10 cellular contexts compared by ENCODE assay signal in the genomic region with DNA sequence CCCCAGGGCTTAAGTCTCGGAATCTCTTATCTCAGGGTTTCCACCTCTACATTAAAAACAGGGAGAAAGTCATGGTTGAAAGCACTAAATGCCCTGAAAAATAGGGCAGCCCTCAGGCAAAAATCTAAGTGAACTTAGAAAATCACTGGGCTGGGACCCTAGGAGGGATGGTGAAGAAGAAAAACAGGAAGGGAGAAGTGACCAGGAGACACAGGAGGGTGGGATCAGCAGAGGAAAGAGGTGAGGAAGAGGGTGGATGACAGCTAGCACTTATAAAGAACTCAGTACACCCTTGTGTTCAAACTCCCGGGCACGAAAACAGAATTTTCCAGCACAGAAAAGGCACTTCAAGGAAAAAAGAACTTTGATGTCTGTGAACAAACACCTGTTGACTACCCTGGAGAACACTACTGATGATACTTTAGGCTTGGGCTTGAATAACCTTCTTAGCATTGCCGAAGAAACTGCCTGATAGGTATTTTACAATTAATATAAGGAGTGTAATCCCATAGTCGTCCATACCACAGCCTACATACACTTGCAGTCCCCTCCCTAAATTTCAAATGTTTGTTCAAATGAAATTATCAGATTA. TPM values are rescaled to one million over a fixed set of nuclear protein-coding genes. Genes with fewer than 3 reads are reported as not detected.
A peak's percentile ranks its signal among the peaks of the same experiment; 100 is the strongest.
DNase-seq lines count a peak whose midpoint lies in the region; ATAC-seq and TF ChIP-seq lines count a peak whose summit lies in the region.
"Had no signal": no experiment of that assay in that cellular context is flagged by ENCODE, and none has a peak within 500 bp of the region (broad histone marks: within the 10 kb centered on the region; RNA-seq: fewer than 3 reads in every experiment).

No MANE protein-coding gene starts in this region.

- no peaks in the 10 kb centered on the region for H3K9me3 Mint-ChIP-seq in dendritic cell treated with granulocyte-macrophage colony-stimulating factor and Interleukin-4, amounts not matched to agents 40 ng/mL and 50 ng/mL, for 4 days
- peaks cover 8% of the 10 kb centered on the region for H3K9me3 Mint-ChIP-seq in nephron

- H3K27me3 ChIP-seq in MM.1S (replicated peaks; ENCODE audit: insufficient read depth, low read length) (no peaks in the 10 kb centered on the region), esophagus muscularis mucosa (no peaks in the 10 kb centered on the region)
- H3K27me3 ChIP-seq: ascending aorta had no signal

- DNase-seq in MM.1S (no peak), GM13976 (ENCODE audit: low spot score) (no peak), esophagus muscularis mucosa (ENCODE audit: extremely low spot score) (no peak)
- DNase-seq in stimulated activated CD8-positive, alpha-beta memory T cell treated with anti-CD3 and anti-CD28 coated beads, Interleukin-4, amount 100 ng/mL, for 48 hours = no peak
- DNase-seq: SHP77 treated with DMSO at 0.1 percent for 48 hours had no signal

- in situ Hi-C loops in GM13976 (cut with MboI; ENCODE audit: low sequenced_read_pairs, unreplicated experiment) = no loop called here

- H2AFZ ChIP-seq in MM.1S (ENCODE audit: low read length) = no peak overlapping the region

- peak overlapping the region; percentile 25; the same call in 1 of the 2 replicates for H3K9ac ChIP-seq in ES-I3 (ENCODE audit: low read depth, low read length)
- H3K9ac ChIP-seq in MM.1S (ENCODE audit: low read length) = peak overlapping the region; percentile 2; the same call in 1 of the 2 replicates

- H3K36me3 ChIP-seq in ES-I3 (ENCODE audit: insufficient read depth, low read length) = peaks cover 5% of the 10 kb centered on the region
- H3K36me3 ChIP-seq in MM.1S (replicated peaks; ENCODE audit: insufficient read depth, low read length) = peaks cover 12% of the 10 kb centered on the region; the same call in 1 of the 2 replicates
- H3K36me3 ChIP-seq in esophagus muscularis mucosa = peaks cover 0 to 9% (median 0%) of the 10 kb centered on the region in 4 donors

- H3K27me3 Mint-ChIP-seq in dendritic cell treated with granulocyte-macrophage colony-stimulating factor and Interleukin-4, amounts not matched to agents 40 ng/mL and 50 ng/mL, for 4 days = no peaks in the 10 kb centered on the region
- no peaks in the 10 kb centered on the region for H3K27me3 Mint-ChIP-seq in nephron (ENCODE audit: low read depth)

- no peak for ATAC-seq in GM21528 (IDR thresholded peaks at IDR 0.05; ENCODE audit: low FRiP score, unreplicated experiment)

- 89% methylated on average over 5 of the region's 5 CpGs for WGBS in esophagus muscularis mucosa

- peaks cover 63% of the 10 kb centered on the region for H3K79me2 ChIP-seq in MM.1S (ENCODE audit: low read length)

- H3K4me3 ChIP-seq in MM.1S (ENCODE audit: low read length) (peak overlapping the region; percentile 93), esophagus muscularis mucosa (no peak overlapping the region)

- no peaks in the 10 kb centered on the region for H4K20me1 ChIP-seq in MM.1S (ENCODE audit: insufficient read depth, low read length)

- no peak for TF ChIP-seq POLR2A in esophagus muscularis mucosa (IDR thresholded peaks at IDR 0.05; ENCODE audit: low read depth)

- H3K4me1 Mint-ChIP-seq in dendritic cell treated with granulocyte-macrophage colony-stimulating factor and Interleukin-4, amounts not matched to agents 40 ng/mL and 50 ng/mL, for 4 days (ENCODE audit: low read depth) = peaks cover 39% of the 10 kb centered on the region
- peaks cover 33% of the 10 kb centered on the region for H3K4me1 Mint-ChIP-seq in nephron

- H3K4me1 ChIP-seq in ES-I3 (ENCODE audit: insufficient read depth, low read length) = peaks cover 15% of the 10 kb centered on the region
- peaks cover 34% of the 10 kb centered on the region for H3K4me1 ChIP-seq in MM.1S (ENCODE audit: low read length)
- peaks cover 3 to 37% (median 31%) of the 10 kb centered on the region in 4 donors for H3K4me1 ChIP-seq in esophagus muscularis mucosa

- peaks cover 28% of the 10 kb centered on the region for H3K36me3 Mint-ChIP-seq in dendritic cell treated with granulocyte-macrophage colony-stimulating factor and Interleukin-4, amounts not matched to agents 40 ng/mL and 50 ng/mL, for 4 days (ENCODE audit: low read depth)
- H3K36me3 Mint-ChIP-seq in nephron (ENCODE audit: low read depth) = peaks cover 33% of the 10 kb centered on the region

- H3K27ac ChIP-seq in MM.1S (ENCODE audit: low read length) (no peak overlapping the region), esophagus muscularis mucosa (replicated peaks in 1 of 4) (no peak overlapping the region)
- H3K27ac ChIP-seq: ascending aorta had no signal

- no peaks in the 10 kb centered on the region for H3K9me2 ChIP-seq in MM.1S (replicated peaks; ENCODE audit: insufficient read depth, low read length)

- peaks cover 5% of the 10 kb centered on the region; the same call in 1 of the 2 replicates for H3F3A ChIP-seq in MM.1S (ENCODE audit: insufficient read depth, low read length)

- intact Hi-C loops in dendritic cell treated with granulocyte-macrophage colony-stimulating factor and Interleukin-4, amounts not matched to agents 40 ng/mL and 50 ng/mL, for 4 days (cut with micrococcal nuclease) = no loop called here
- intact Hi-C loops in esophagus muscularis mucosa (cut with DNase I) = no loop called here

- TF ChIP-seq CTCF in MM.1S (IDR thresholded peaks at IDR 0.05; ENCODE audit: low read length) (no peak), nephron (IDR thresholded peaks at IDR 0.05; ENCODE audit: unreplicated experiment in 3 of 3) (no peak), GM13976 (IDR thresholded peaks at IDR 0.05; ENCODE audit: borderline replicate concordance, control extremely low read depth, extremely low read depth, insufficient read depth, missing control alignments) (no peak), esophagus muscularis mucosa (IDR thresholded peaks at IDR 0.05) (no peak)

- H3K27ac Mint-ChIP-seq in dendritic cell treated with granulocyte-macrophage colony-stimulating factor and Interleukin-4, amounts not matched to agents 40 ng/mL and 50 ng/mL, for 4 days = peak overlapping the region; percentile 33
- H3K27ac Mint-ChIP-seq in nephron = peak overlapping the region in 2 of 3 experiments; percentile 18 to 65

- no peak for TF ChIP-seq EP300 in esophagus muscularis mucosa (IDR thresholded peaks at IDR 0.05)

- H3K4me3 Mint-ChIP-seq in dendritic cell treated with granulocyte-macrophage colony-stimulating factor and Interleukin-4, amounts not matched to agents 40 ng/mL and 50 ng/mL, for 4 days = peak overlapping the region; percentile 52
- peak overlapping the region; percentile 87 to 89 (median 88) for H3K4me3 Mint-ChIP-seq in nephron

- peaks cover 4% of the 10 kb centered on the region; the same call in 1 of the 2 replicates for H3K9me3 ChIP-seq in ES-I3 (ENCODE audit: control insufficient read depth, insufficient read depth, low read length)
- H3K9me3 ChIP-seq in MM.1S (replicated peaks; ENCODE audit: insufficient read depth, low read length) = no peaks in the 10 kb centered on the region
- no peaks in the 10 kb centered on the region for H3K9me3 ChIP-seq in esophagus muscularis mucosa
- H3K9me3 ChIP-seq: ascending aorta had no signal

- H3K4me2 ChIP-seq in MM.1S (ENCODE audit: low read depth, low read length) = peak overlapping the region; percentile 81

RNA-seq across cellular contexts. Expression of a gene that starts 2.0 kb away (rescaled TPM):
- total RNA-seq in esophagus muscularis mucosa = 1 to 10 TPM; 4.6 to 8.2 (median 5.0) TPM

RNA-seq across cellular contexts. Expression of a gene that starts 2.0 kb away (rescaled TPM):
- 10 to 100 TPM in 2 of 4 donors, 1 to 10 TPM in 2; 5.3 to 12.4 (median 8.0) TPM for total RNA-seq in esophagus muscularis mucosa

RNA-seq across cellular contexts. Expression of a gene that starts 13.9 kb away (rescaled TPM):
- total RNA-seq in esophagus muscularis mucosa = not detected
- total RNA-seq: ascending aorta had no signal
